Comparison of ENCODE assay signal across 17 cellular contexts in the genomic region with DNA sequence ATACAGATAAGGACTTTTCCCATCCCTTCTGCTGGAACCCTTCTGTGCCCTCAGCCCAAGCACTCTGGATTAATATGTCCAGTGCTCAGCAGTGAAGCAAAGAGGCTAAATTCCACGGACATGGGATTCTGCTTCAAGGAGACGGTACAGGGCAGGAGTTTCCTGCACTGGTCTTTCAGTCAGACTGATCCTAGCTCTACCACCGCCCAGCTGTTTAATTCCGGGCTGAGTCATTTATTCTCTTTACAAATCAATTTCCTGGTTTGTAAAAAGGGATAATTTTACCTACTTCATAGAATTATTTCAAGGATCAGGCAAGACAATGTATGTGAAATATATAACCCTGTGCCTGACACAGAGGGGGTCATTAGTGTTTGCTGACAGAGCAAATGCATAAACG. TPM values are rescaled to one million over a fixed set of nuclear protein-coding genes. Genes with fewer than 3 reads are reported as not detected.
DNase-seq lines count a peak whose midpoint lies in the region; ATAC-seq, FAIRE-seq and TF ChIP-seq lines count a peak whose summit lies in the region.
"Had no signal": no experiment of that assay in that cellular context is flagged by ENCODE, and none has a peak within 500 bp of the region (broad histone marks: within the 10 kb centered on the region; RNA-seq: fewer than 3 reads in every experiment).

No MANE protein-coding gene starts in this region.

- H3K9ac ChIP-seq in endothelial cell of umbilical vein (replicated peaks; ENCODE audit: extremely low read depth, insufficient read depth, low read length) (no peak overlapping the region), neural progenitor cell (no peak overlapping the region)

- POLR2A ChIA-PET in endothelial cell of umbilical vein (lab: Charles Lee) = no interaction called here

- H3K9me2 ChIP-seq in GM23338 (ENCODE audit: insufficient read depth) = no peaks in the 10 kb centered on the region

- dilution Hi-C loops in endothelial cell of umbilical vein (cut with MboI; ENCODE audit: extremely low pct_ligation_motif_present, low sequenced_read_pairs) = no loop called here

- H3K27ac ChIP-seq in GM23338 (ENCODE audit: low read depth) (peak overlapping the region; percentile 66), endothelial cell of umbilical vein (ENCODE audit: insufficient read depth, low read depth, low read length) (no peak overlapping the region), neural progenitor cell (no peak overlapping the region)
- H3K27ac ChIP-seq: SJSA1 had no signal

- peaks cover 10% of the 10 kb centered on the region; the same call in 2 of the 3 replicates for H3K36me3 Mint-ChIP-seq in GM23338 (ENCODE audit: low read depth)
- H3K36me3 Mint-ChIP-seq in neural progenitor cell = peaks cover 10% of the 10 kb centered on the region
- H3K36me3 Mint-ChIP-seq in effector memory CD8-positive, alpha-beta T cell (ENCODE audit: insufficient read depth) = no peaks in the 10 kb centered on the region
- H3K36me3 Mint-ChIP-seq: CD8-positive, alpha-beta memory T cell had no signal

- H3K27me3 ChIP-seq in GM23338 (ENCODE audit: insufficient read depth) (no peaks in the 10 kb centered on the region), endothelial cell of umbilical vein (ENCODE audit: control insufficient read depth in 2 of 2, insufficient read depth in 2 of 2, low read length in 2 of 2) (no peaks in the 10 kb centered on the region), neural progenitor cell (no peaks in the 10 kb centered on the region)
- H3K27me3 ChIP-seq: SJSA1 had no signal

- no peak for TF ChIP-seq CTCF in GM23338 (conservative IDR thresholded peaks at IDR 0.05; ENCODE audit: low read depth in 2 of 2)
- no peak for TF ChIP-seq CTCF in endothelial cell of umbilical vein (IDR thresholded peaks at IDR 0.05; ENCODE audit: extremely low read depth in 1 of 2, insufficient read depth in 1 of 2, low read depth in 1 of 2, low read length in 2 of 2)
- no peak for TF ChIP-seq CTCF in neural progenitor cell (IDR thresholded peaks at IDR 0.05)

- H2AFZ ChIP-seq in GM23338 (no peak overlapping the region), endothelial cell of umbilical vein (ENCODE audit: low read depth, low read length) (peak overlapping the region; percentile 37), neural progenitor cell (replicated peaks) (no peak overlapping the region)

- BruUV-seq in endothelial cell of umbilical vein (replicated peaks; lab: Mats Ljungman, UMichigan) = no TSS peak

- H3K4me1 ChIP-seq in GM23338 (ENCODE audit: insufficient read depth) = no peaks in the 10 kb centered on the region
- peaks cover 12% of the 10 kb centered on the region for H3K4me1 ChIP-seq in endothelial cell of umbilical vein (ENCODE audit: control insufficient read depth, extremely low read depth, insufficient read depth, low read length)
- peaks cover 39% of the 10 kb centered on the region for H3K4me1 ChIP-seq in neural progenitor cell

- DNase-seq in GM23338 (ENCODE audit: low spot score) (no peak), LHCN-M2 (ENCODE audit: low read depth) (peak; percentile 52), endothelial cell of umbilical vein (ENCODE audit: low read depth, low spot score) (peak; percentile 17), neural progenitor cell (ENCODE audit: low spot score) (no peak), AG08396 (ENCODE audit: low spot score) (no peak)
- no peak for DNase-seq in effector memory CD8-positive, alpha-beta T cell
- DNase-seq in activated CD8-positive, alpha-beta memory T cell treated with anti-CD3 and anti-CD28 coated beads for 24 hours = no peak
- no peak for DNase-seq in activated T-cell treated with anti-CD3 and anti-CD28 coated beads, Interleukin-2, amount 50 U/mL, for 48 hours
- DNase-seq: C1 segment of cervical spinal cord; CD8-positive, alpha-beta memory T cell; DMS79 treated with DMSO at 0.1 percent for 48 hours; H9; MM.1S; NCI-H1092 treated with DMSO at 0.1 percent for 48 hours; NCI-H524; NCI-H82 had no signal

- H3K9me3 Mint-ChIP-seq in GM23338 (no peaks in the 10 kb centered on the region), neural progenitor cell (peaks cover 6% of the 10 kb centered on the region)
- no peaks in the 10 kb centered on the region for H3K9me3 Mint-ChIP-seq in effector memory CD8-positive, alpha-beta T cell
- H3K9me3 Mint-ChIP-seq: CD8-positive, alpha-beta memory T cell; H9 had no signal

- 0 out of 2 replicates have a peak overlapping the region, but pooled peaks have one; percentile 52 for H3K27ac Mint-ChIP-seq in GM23338
- peak overlapping the region; percentile 90 for H3K27ac Mint-ChIP-seq in neural progenitor cell
- H3K27ac Mint-ChIP-seq in effector memory CD8-positive, alpha-beta T cell = no peak overlapping the region
- H3K27ac Mint-ChIP-seq: CD8-positive, alpha-beta memory T cell had no signal

- H3K27me3 Mint-ChIP-seq in GM23338 (ENCODE audit: insufficient read depth, low read depth, poor library complexity) (peaks cover 1% of the 10 kb centered on the region), neural progenitor cell (ENCODE audit: insufficient read depth, low read depth) (peaks cover 39% of the 10 kb centered on the region)
- H3K27me3 Mint-ChIP-seq in effector memory CD8-positive, alpha-beta T cell = peaks cover 36 to 65% of the 10 kb centered on the region in 2 donors

- TF ChIP-seq POLR2A in endothelial cell of umbilical vein (IDR thresholded peaks at IDR 0.05; ENCODE audit: low read depth, low read length) = no peak

- CTCF ChIA-PET in endothelial cell of umbilical vein (lab: Charles Lee) = interaction anchor here (4.9 kb wide), 1 partner anchor 23 kb away, joined by 31 read pairs; no protein-coding TSS in a partner anchor

- H3K4me3 ChIP-seq in GM23338 = no peak overlapping the region
- no peak overlapping the region for H3K4me3 ChIP-seq in endothelial cell of umbilical vein (replicated peaks in 1 of 3; ENCODE audit: insufficient read depth in 1 of 3, low read depth in 1 of 3, low read length in 3 of 3)
- H3K4me3 ChIP-seq in neural progenitor cell = no peak overlapping the region
- H3K4me3 ChIP-seq: SJSA1 had no signal

- no peak overlapping the region for H3K4me3 Mint-ChIP-seq in GM23338
- H3K4me3 Mint-ChIP-seq in neural progenitor cell = peak overlapping the region; percentile 59
- H3K4me3 Mint-ChIP-seq in effector memory CD8-positive, alpha-beta T cell = no peak overlapping the region
- H3K4me3 Mint-ChIP-seq: CD8-positive, alpha-beta memory T cell; H9 had no signal

- no peaks in the 10 kb centered on the region for H3K9me3 ChIP-seq in endothelial cell of umbilical vein (replicated peaks; ENCODE audit: control insufficient read depth, insufficient read depth, low read length)
- no peaks in the 10 kb centered on the region for H3K9me3 ChIP-seq in neural progenitor cell (ENCODE audit: low read depth)
- H3K9me3 ChIP-seq: SJSA1 had no signal

- no peaks in the 10 kb centered on the region; the same call in 1 of the 2 replicates for H4K20me1 ChIP-seq in GM23338 (replicated peaks; ENCODE audit: insufficient read depth)
- no peaks in the 10 kb centered on the region for H4K20me1 ChIP-seq in endothelial cell of umbilical vein (replicated peaks; ENCODE audit: control insufficient read depth, extremely low read depth, insufficient read depth, low read length)
- H4K20me1 ChIP-seq in neural progenitor cell (ENCODE audit: low read depth) = no peaks in the 10 kb centered on the region

- 0 out of 2 replicates have a peak, but pooled peaks cover 4% of the 10 kb centered on the region for H3F3A ChIP-seq in GM23338 (replicated peaks; ENCODE audit: low read depth)
- peaks cover 23% of the 10 kb centered on the region for H3F3A ChIP-seq in neural progenitor cell (ENCODE audit: low read depth)

- H3K9me1 ChIP-seq in endothelial cell of umbilical vein (replicated peaks; ENCODE audit: control insufficient read depth, extremely low read depth, insufficient read depth, low read length) = no peaks in the 10 kb centered on the region

- H3K79me2 ChIP-seq in GM23338 (replicated peaks; ENCODE audit: insufficient read depth) (no peaks in the 10 kb centered on the region), endothelial cell of umbilical vein (ENCODE audit: control insufficient read depth, insufficient read depth, low read length) (no peaks in the 10 kb centered on the region), neural progenitor cell (ENCODE audit: low read depth) (no peaks in the 10 kb centered on the region)

- H3K4me1 Mint-ChIP-seq in GM23338 (peaks cover 16% of the 10 kb centered on the region), neural progenitor cell (peaks cover 37% of the 10 kb centered on the region)
- no peaks in the 10 kb centered on the region for H3K4me1 Mint-ChIP-seq in effector memory CD8-positive, alpha-beta T cell (ENCODE audit: low read depth in 2 of 2)
- H3K4me1 Mint-ChIP-seq: CD8-positive, alpha-beta memory T cell had no signal

- no peak for ATAC-seq in GM23338
- ATAC-seq in effector memory CD8-positive, alpha-beta T cell (replicated peaks) = no peak

- H3K36me3 ChIP-seq in GM23338 (ENCODE audit: insufficient read depth) (peaks cover 13% of the 10 kb centered on the region; the same call in 1 of the 2 replicates), endothelial cell of umbilical vein (ENCODE audit: control insufficient read depth in 2 of 2, extremely low read depth in 1 of 2, insufficient read depth in 2 of 2, low read length in 2 of 2) (no peaks in the 10 kb centered on the region), neural progenitor cell (no peaks in the 10 kb centered on the region)

- intact Hi-C loops in endothelial cell of umbilical vein (cut with micrococcal nuclease) = no loop called here

- no peak overlapping the region for H3K4me2 ChIP-seq in GM23338
- no peak overlapping the region for H3K4me2 ChIP-seq in endothelial cell of umbilical vein (ENCODE audit: insufficient read depth, low read length)
- H3K4me2 ChIP-seq in neural progenitor cell = peak overlapping the region; percentile 40

- FAIRE-seq in endothelial cell of umbilical vein (lab: Jason Lieb, UNC) = peak; percentile 63

TF ChIP-seq in GM23338, 12 proteins besides CTCF, POLR2A, EP300 and RAD21 (continues in another document):
- TF ChIP-seq EZH2phosphoT487 (IDR thresholded peaks at IDR 0.05; ENCODE audit: unreplicated experiment) = no peak

TF ChIP-seq in endothelial cell of umbilical vein, 7 proteins besides CTCF, POLR2A, EP300 and RAD21 (continues in another document):
- TF ChIP-seq FOS (IDR thresholded peaks at IDR 0.05; ENCODE audit: borderline replicate concordance, insufficient read depth, low read length) = no peak

RNA-seq across cellular contexts. Expression of a gene that starts 41.6 kb away (rescaled TPM):
- total RNA-seq in GM23338 (2014; rRNA removed; shearing (Covaris generic)) = 121 and 129 TPM in 2 replicates
- polyA plus RNA-seq in GM23338 (2016; fragmentation: Nextera tagmentation; extraction: Ambion mirVana) (198 and 217 TPM in 2 replicates), endothelial cell of umbilical vein (35.6 and 41.8 TPM in 2 replicates)
- total RNA-seq in LHCN-M2 (2014; rRNA removed) (57.3 and 59.6 TPM in 2 replicates), endothelial cell of umbilical vein (125 and 146 TPM in 2 replicates), neural progenitor cell (ENCODE audit: low replicate concordance) (98.4 and 141 TPM in 2 replicates)
- polyA plus RNA-seq in LHCN-M2 (2012) = 101 TPM
- polyA plus RNA-seq in endothelial cell of umbilical vein (2011; cell fraction: cytosol; rRNA removed) = 55.8 and 62.4 TPM in 2 replicates
- 154 and 169 TPM in 2 replicates for polyA plus RNA-seq in endothelial cell of umbilical vein (2011; cell fraction: nucleus; rRNA removed)
- polyA plus RNA-seq in endothelial cell of umbilical vein (2012) = 99.9 and 148 TPM in 2 replicates
- 121 and 129 TPM in 2 replicates for polyA minus RNA-seq in endothelial cell of umbilical vein
- polyA minus RNA-seq in endothelial cell of umbilical vein (2011; cell fraction: cytosol; rRNA and poly(A)+ RNA removed) = 80.1 TPM
- polyA minus RNA-seq in endothelial cell of umbilical vein (2011; cell fraction: nucleus; rRNA and poly(A)+ RNA removed) = 75.6 and 104 TPM in 2 replicates

Comparison
In these comparisons a context has a peak if more than half of its experiments do, and no peak if none do; other contexts are left out.
1. DNase-seq: peak in LHCN-M2 (single experiment) and endothelial cell of umbilical vein (single experiment); none in GM23338 (single experiment), neural progenitor cell (single experiment), AG08396 (single experiment), effector memory CD8-positive, alpha-beta T cell (0 of 3), activated CD8-positive, alpha-beta memory T cell treated with anti-CD3 and anti-CD28 coated beads for 24 hours (single experiment) and activated T-cell treated with anti-CD3 and anti-CD28 coated beads, Interleukin-2, amount 50 U/mL, for 48 hours (0 of 2).
2. H3K27ac Mint-ChIP-seq: peak in GM23338 (single experiment) and neural progenitor cell (single experiment); none in effector memory CD8-positive, alpha-beta T cell (0 of 2).